8 cellular contexts compared by ENCODE assay signal in the genomic region with DNA sequence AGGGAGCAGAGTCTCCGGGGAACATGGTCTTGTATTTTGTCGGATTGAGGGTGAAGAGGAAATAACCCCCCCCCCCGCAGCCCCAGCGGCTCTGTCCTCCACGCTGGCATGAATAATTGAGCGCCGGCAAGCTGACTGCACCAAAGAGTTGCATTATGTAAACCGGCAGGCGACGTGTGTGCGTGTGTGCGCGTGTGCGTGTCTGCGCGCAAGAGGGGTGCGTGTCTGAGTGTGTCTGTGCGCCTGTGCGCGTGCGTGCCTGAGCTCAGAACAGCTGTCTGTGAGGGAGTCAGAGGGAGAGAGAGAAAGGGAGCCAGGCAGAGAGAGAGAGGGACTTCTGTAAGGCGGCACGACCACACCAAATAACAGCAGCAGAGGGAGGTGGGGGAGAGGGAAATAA.
DNase-seq lines count a peak whose midpoint lies in the region; ATAC-seq, FAIRE-seq and TF ChIP-seq lines count a peak whose summit lies in the region.

No MANE protein-coding gene starts in this region.

- no peak for FAIRE-seq in RCC 7860 (lab: Jason Lieb, UNC)

- DNase-seq in EH (ENCODE audit: low read depth) (peak; percentile 87), fibroblast of pulmonary artery (ENCODE audit: low read depth) (peak; percentile 72), neural crest cell (ENCODE audit: low read depth, low spot score) (no peak), 8988T (no peak), RCC 7860 (ENCODE audit: low spot score) (no peak)

- no peak for TF ChIP-seq CTCF in VCaP (conservative IDR thresholded peaks at IDR 0.05)
- no peak for TF ChIP-seq CTCF in fibroblast of pulmonary artery (IDR thresholded peaks at IDR 0.05; ENCODE audit: low read length, missing control alignments)
- TF ChIP-seq CTCF in neural crest cell (conservative IDR thresholded peaks at IDR 0.05) = no peak

- peak overlapping the region; percentile 76 for H3K27ac Mint-ChIP-seq in neural crest cell (ENCODE audit: unreplicated experiment)

- ATAC-seq in HG02938 (IDR thresholded peaks at IDR 0.05; ENCODE audit: unreplicated experiment) (peak; percentile 69), HG03135 (IDR thresholded peaks at IDR 0.05; ENCODE audit: unreplicated experiment) (no peak)

- no peak overlapping the region for H3K4me3 Mint-ChIP-seq in neural crest cell

- H3K27ac ChIP-seq in VCaP = peak overlapping the region; percentile 84

- H3K27me3 Mint-ChIP-seq in neural crest cell (ENCODE audit: low read depth) = no peaks in the 10 kb centered on the region

- peaks cover 1% of the 10 kb centered on the region for H3K9me3 Mint-ChIP-seq in neural crest cell

- peak overlapping the region; percentile 16 for H3K4me3 ChIP-seq in fibroblast of pulmonary artery (replicated peaks; ENCODE audit: low read depth, low read length)

- no peaks in the 10 kb centered on the region for H3K36me3 Mint-ChIP-seq in neural crest cell (ENCODE audit: low read depth)

- peaks cover 16% of the 10 kb centered on the region for H3K4me1 Mint-ChIP-seq in neural crest cell

Comparison
In these comparisons a context has a peak if more than half of its experiments do, and no peak if none do; other contexts are left out.
1. DNase-seq: peak in EH (single experiment) and fibroblast of pulmonary artery (single experiment); none in neural crest cell (single experiment), 8988T (single experiment) and RCC 7860 (single experiment).